ENCODE assay signal across 11 cellular contexts in the genomic region with DNA sequence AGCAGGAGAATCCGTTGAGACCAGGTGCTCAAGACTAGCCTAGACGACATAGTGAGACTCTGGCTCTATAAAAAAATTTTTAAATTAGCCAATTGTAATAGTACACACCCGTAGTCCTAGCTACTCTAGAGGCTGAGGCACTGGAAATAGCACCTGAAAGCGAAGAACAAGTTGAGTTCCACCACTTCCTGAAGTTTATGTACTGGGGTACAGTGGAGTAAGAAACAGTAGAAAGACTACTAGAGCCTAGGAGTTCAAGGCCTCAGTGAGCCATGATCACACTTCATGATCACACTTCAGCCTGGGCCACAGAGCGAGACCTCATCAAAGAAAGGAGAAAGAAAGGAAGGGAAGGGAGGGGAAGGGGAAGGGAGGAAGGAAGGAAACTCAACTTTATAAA. TPM values are rescaled to one million over a fixed set of nuclear protein-coding genes. Genes with fewer than 3 reads are reported as not detected.
DNase-seq lines count a peak whose midpoint lies in the region; ATAC-seq and TF ChIP-seq lines count a peak whose summit lies in the region.
"Had no signal": no experiment of that assay in that cellular context is flagged by ENCODE, and none has a peak within 500 bp of the region (broad histone marks: within the 10 kb centered on the region; RNA-seq: fewer than 3 reads in every experiment).

No MANE protein-coding gene starts in this region.

- intact Hi-C loops in psoas muscle (cut with DNase I) = no loop called here

- no peak overlapping the region for H3K27ac ChIP-seq in psoas muscle

- peak; percentile 47 to 70 for ATAC-seq in activated T-cell treated with anti-CD3 and anti-CD28 coated beads, Interleukin-2, amount 50 U/mL, for 4 hours
- peak; percentile 61 for ATAC-seq in HG03103 (IDR thresholded peaks at IDR 0.05; ENCODE audit: low read depth, unreplicated experiment)
- ATAC-seq in activated naive CD4-positive, alpha-beta T cell treated with anti-CD3 and anti-CD28 coated beads, Interleukin-2, amount 50 U/mL, for 72 hours = peak; percentile 58 to 68
- ATAC-seq in psoas muscle = peak in 3 of 4 donors; percentile 19 to 32 (median 28)
- no peak for ATAC-seq in GM18519 (IDR thresholded peaks at IDR 0.05; ENCODE audit: low FRiP score, unreplicated experiment)
- ATAC-seq: Panc1 had no signal

- H3K36me3 ChIP-seq in psoas muscle (ENCODE audit: insufficient read depth in 1 of 2, low read depth in 1 of 2) = peaks cover 0 to 21% of the 10 kb centered on the region in 2 donors

- peak overlapping the region in 1 of 2 donors; percentile 18 for H3K27ac Mint-ChIP-seq in activated naive CD4-positive, alpha-beta T cell treated with anti-CD3 and anti-CD28 coated beads, Interleukin-2, amount 50 U/mL, for 72 hours
- H3K27ac Mint-ChIP-seq: progenitor cell of endocrine pancreas had no signal

- no peak for TF ChIP-seq CTCF in psoas muscle (IDR thresholded peaks at IDR 0.05)

- no peaks in the 10 kb centered on the region for H3K27me3 Mint-ChIP-seq in activated T-cell treated with anti-CD3 and anti-CD28 coated beads, Interleukin-2, amount 50 U/mL, for 4 hours (ENCODE audit: low read depth)
- H3K27me3 Mint-ChIP-seq: progenitor cell of endocrine pancreas had no signal

- H3K4me1 Mint-ChIP-seq in activated T-cell treated with anti-CD3 and anti-CD28 coated beads, Interleukin-2, amount 50 U/mL, for 4 hours (ENCODE audit: low read depth) = peaks cover 68% of the 10 kb centered on the region

- 69 to 89% (median 72%) methylated on average over 5 of the region's 5 CpGs for WGBS in psoas muscle, 3 donors

- no peak overlapping the region for H3K4me3 ChIP-seq in psoas muscle

- H3K4me3 Mint-ChIP-seq in activated T-cell treated with anti-CD3 and anti-CD28 coated beads, Interleukin-2, amount 50 U/mL, for 4 hours = no peak overlapping the region

- no peaks in the 10 kb centered on the region for H3K27me3 ChIP-seq in psoas muscle (ENCODE audit: insufficient read depth in 3 of 3, low read length in 2 of 3)

- peaks cover 25% of the 10 kb centered on the region for H3K4me1 ChIP-seq in psoas muscle

- H3K9me3 Mint-ChIP-seq in activated T-cell treated with anti-CD3 and anti-CD28 coated beads, Interleukin-2, amount 50 U/mL, for 4 hours = no peaks in the 10 kb centered on the region
- H3K9me3 Mint-ChIP-seq in activated naive CD4-positive, alpha-beta T cell treated with anti-CD3 and anti-CD28 coated beads, Interleukin-2, amount 50 U/mL, for 72 hours = peaks cover 0 to 6% of the 10 kb centered on the region in 2 donors

- peaks cover 48% of the 10 kb centered on the region for H3K36me3 Mint-ChIP-seq in activated T-cell treated with anti-CD3 and anti-CD28 coated beads, Interleukin-2, amount 50 U/mL, for 4 hours (ENCODE audit: insufficient read depth)
- H3K36me3 Mint-ChIP-seq in activated naive CD4-positive, alpha-beta T cell treated with anti-CD3 and anti-CD28 coated beads, Interleukin-2, amount 50 U/mL, for 72 hours = peaks cover 4 to 42% of the 10 kb centered on the region in 2 donors

- no peaks in the 10 kb centered on the region for H3K9me3 ChIP-seq in psoas muscle

- DNase-seq in activated T-cell treated with anti-CD3 and anti-CD28 coated beads, Interleukin-2, amount 50 U/mL, for 4 hours = no peak
- DNase-seq in activated T-cell treated with anti-CD3 and anti-CD28 coated beads, Interleukin-2, amount 50 U/mL, for 1 hour = no peak
- no peak for DNase-seq in activated naive CD4-positive, alpha-beta T cell treated with anti-CD3 and anti-CD28 coated beads, Interleukin-2, amount 50 U/mL, for 72 hours (ENCODE audit: low spot score in 2 of 2)
- DNase-seq in psoas muscle (no peak), NCI-H2029 (lab: John Stamatoyannopoulos, UW) (no peak)
- DNase-seq in NK-92 treated with Interleukin-12 subunit alpha and Interleukin-12 subunit beta, amount 100 ng/mL, for 24 hours (lab: John Stamatoyannopoulos, UW) = no peak
- DNase-seq: NCI-H1092 had no signal

RNA-seq across cellular contexts. Expression of gene RSBN1, which starts 19.8 kb away (rescaled TPM):
- 10 to 100 TPM; 15.4 to 20.2 (median 17.2) TPM for total RNA-seq in activated T-cell treated with anti-CD3 and anti-CD28 coated beads, Interleukin-2, amount 50 U/mL, for 4 hours
- total RNA-seq in activated naive CD4-positive, alpha-beta T cell treated with anti-CD3 and anti-CD28 coated beads, Interleukin-2, amount 50 U/mL, for 72 hours = 10 to 100 TPM; 21.6 to 28.3 TPM
- 10 to 100 TPM; 11.0 to 20.8 (median 12.7) TPM for total RNA-seq in psoas muscle
- 1 to 10 TPM; 3.5 to 9.4 (median 4.6) TPM for polyA plus RNA-seq in psoas muscle

RNA-seq across cellular contexts. Expression of gene PHTF1, which starts 33.2 kb away (rescaled TPM):
- 10 to 100 TPM in 1 of 3 donors, 1 to 10 TPM in 2; 9.1 to 10.9 (median 9.9) TPM for total RNA-seq in activated T-cell treated with anti-CD3 and anti-CD28 coated beads, Interleukin-2, amount 50 U/mL, for 4 hours
- 10 to 100 TPM; 17.0 to 24.5 TPM for total RNA-seq in activated naive CD4-positive, alpha-beta T cell treated with anti-CD3 and anti-CD28 coated beads, Interleukin-2, amount 50 U/mL, for 72 hours
- 10 to 100 TPM in 1 of 4 donors, 1 to 10 TPM in 3; 6.0 to 12.6 (median 9.2) TPM for total RNA-seq in psoas muscle
- polyA plus RNA-seq in psoas muscle = 10 to 100 TPM in 2 of 3 donors, 1 to 10 TPM in 1; 6.5 to 14.0 (median 10.7) TPM
